Comparison of ENCODE assay signal across 1 cellular context in genomic region chr3:186917660-186918312, GRCh38.
TF ChIP-seq lines count a peak whose summit lies in the region.

No MANE protein-coding gene starts in this region.

TF ChIP-seq in neural cell, 6 proteins besides CTCF, POLR2A, EP300 and RAD21:
- TF ChIP-seq REST (IDR thresholded peaks at IDR 0.05; ENCODE audit: borderline replicate concordance) (no peak), POLR2AphosphoS5 (IDR thresholded peaks at IDR 0.05) (no peak)
